ENCODE assay signal across 22 cellular contexts in the genomic region with DNA sequence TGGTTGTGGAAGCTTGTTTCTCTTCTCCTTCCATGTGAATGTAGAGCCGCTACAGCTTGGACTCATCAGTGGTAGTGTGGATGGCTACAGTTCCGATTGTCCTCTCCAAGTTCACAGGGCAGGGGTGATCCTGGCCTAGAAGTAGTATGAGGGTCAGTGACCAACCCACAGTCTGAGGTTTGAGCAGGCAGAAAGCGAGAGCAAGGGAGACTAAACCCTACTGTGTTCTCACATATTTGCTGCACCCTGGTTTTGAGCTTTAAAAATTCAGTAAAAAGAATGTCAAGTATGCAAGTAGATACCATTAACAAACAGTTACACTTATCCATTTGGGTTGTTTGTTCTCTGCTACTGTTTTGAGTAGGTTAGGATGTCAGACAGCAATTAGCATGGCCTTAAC.
"Had no signal": no experiment of that assay in that cellular context is flagged by ENCODE, and none has a peak within 500 bp of the region (broad histone marks: within the 10 kb centered on the region; RNA-seq: fewer than 3 reads in every experiment).

No MANE protein-coding gene starts in this region.

- H3K4me1 Mint-ChIP-seq: activated naive CD8-positive, alpha-beta T cell treated with anti-CD3 and anti-CD28 coated beads for 36 hours; naive thymus-derived CD4-positive, alpha-beta T cell; neural progenitor cell; stimulated activated effector memory CD8-positive, alpha-beta T cell treated with anti-CD3 and anti-CD28 coated beads, Interleukin-12 subunit alpha, Interleukin-12 subunit beta, amount 100 ng/mL, for 72 hours; stimulated activated naive CD8-positive, alpha-beta T cell treated with anti-CD3 and anti-CD28 coated beads, Interleukin-15, amount 100 ng/mL, for 72 hours had no signal

- H3K4me2 ChIP-seq: neural progenitor cell had no signal

- H3K4me3 ChIP-seq: breast epithelium, gastroesophageal sphincter, neural progenitor cell, tibial artery had no signal

- ATAC-seq: activated T-cell treated with anti-CD3 and anti-CD28 coated beads, Interleukin-2, amount 50 U/mL, for 4 hours; gastroesophageal sphincter; left cardiac atrium; naive thymus-derived CD4-positive, alpha-beta T cell; stimulated activated effector memory CD8-positive, alpha-beta T cell treated with anti-CD3 and anti-CD28 coated beads, Interleukin-12 subunit alpha, Interleukin-12 subunit beta, amount 100 ng/mL, for 72 hours; stimulated activated naive CD8-positive, alpha-beta T cell treated with anti-CD3 and anti-CD28 coated beads, Interleukin-15, amount 100 ng/mL, for 72 hours had no signal

- H3K4me3 Mint-ChIP-seq: activated naive CD8-positive, alpha-beta T cell treated with anti-CD3 and anti-CD28 coated beads for 36 hours; activated T-cell treated with anti-CD3 and anti-CD28 coated beads, Interleukin-2, amount 50 U/mL, for 4 hours; naive thymus-derived CD4-positive, alpha-beta T cell; neural progenitor cell; stimulated activated effector memory CD8-positive, alpha-beta T cell treated with anti-CD3 and anti-CD28 coated beads, Interleukin-12 subunit alpha, Interleukin-12 subunit beta, amount 100 ng/mL, for 72 hours; stimulated activated naive CD8-positive, alpha-beta T cell treated with anti-CD3 and anti-CD28 coated beads, Interleukin-15, amount 100 ng/mL, for 72 hours had no signal

- DNase-seq: activated CD4-positive, alpha-beta T cell treated with anti-CD3 and anti-CD28 coated beads, Interleukin-2, amount 50 U/mL, for 48 hours; activated CD8-positive, alpha-beta memory T cell treated with anti-CD3 and anti-CD28 coated beads, Interleukin-2, amount 50 U/mL, for 48 hours; activated naive CD4-positive, alpha-beta T cell; activated naive CD8-positive, alpha-beta T cell treated with anti-CD3 and anti-CD28 coated beads for 36 hours; activated T-cell treated with anti-CD3 and anti-CD28 coated beads, Interleukin-2, amount 50 U/mL, for 4 hours; cortex of kidney; head of caudate nucleus; left cardiac atrium; mesenchymal stem cell; naive thymus-derived CD4-positive, alpha-beta T cell; posterior cingulate gyrus; stimulated activated CD4-positive, alpha-beta T cell treated with anti-CD3 and anti-CD28 coated beads, Interleukin-2, amount 100 ng/mL, for 24 hours; stimulated activated naive CD8-positive, alpha-beta T cell treated with anti-CD3 and anti-CD28 coated beads, Interleukin-15, amount 100 ng/mL, for 72 hours; T-helper 1 cell; tibial artery; WERI-Rb-1 had no signal

- H3K27ac Mint-ChIP-seq: activated naive CD8-positive, alpha-beta T cell treated with anti-CD3 and anti-CD28 coated beads for 36 hours; activated T-helper 2 cell treated with anti-CD3 and anti-CD28 coated beads, Interferon-gamma antibody, Interleukin-2, Interleukin-4, amounts not matched to agents 10 μg/mL and 5 μg/mL and 100 μg/mL, durations not matched to agents 14 hours and 24 hours and 36 hours; naive thymus-derived CD4-positive, alpha-beta T cell; neural progenitor cell; stimulated activated effector memory CD8-positive, alpha-beta T cell treated with anti-CD3 and anti-CD28 coated beads, Interleukin-12 subunit alpha, Interleukin-12 subunit beta, amount 100 ng/mL, for 72 hours had no signal

- H2AFZ ChIP-seq: neural progenitor cell had no signal

- H3K27me3 ChIP-seq: breast epithelium, gastroesophageal sphincter, neural progenitor cell, tibial artery had no signal

- H3K27ac ChIP-seq: breast epithelium, epithelial cell of prostate, gastroesophageal sphincter, neural progenitor cell, tibial artery, WERI-Rb-1 had no signal

- H3K9me3 ChIP-seq: breast epithelium, gastroesophageal sphincter, tibial artery had no signal

- H3K9ac ChIP-seq: neural progenitor cell had no signal

- H3K27me3 Mint-ChIP-seq: activated naive CD8-positive, alpha-beta T cell treated with anti-CD3 and anti-CD28 coated beads for 36 hours; naive thymus-derived CD4-positive, alpha-beta T cell; stimulated activated naive CD8-positive, alpha-beta T cell treated with anti-CD3 and anti-CD28 coated beads, Interleukin-15, amount 100 ng/mL, for 72 hours had no signal

- H3K4me1 ChIP-seq: breast epithelium, gastroesophageal sphincter, neural progenitor cell, tibial artery had no signal

- H3K9me3 Mint-ChIP-seq: stimulated activated effector memory CD8-positive, alpha-beta T cell treated with anti-CD3 and anti-CD28 coated beads, Interleukin-12 subunit alpha, Interleukin-12 subunit beta, amount 100 ng/mL, for 72 hours had no signal
